Comparison of ENCODE assay signal across 9 cellular contexts in the genomic region with DNA sequence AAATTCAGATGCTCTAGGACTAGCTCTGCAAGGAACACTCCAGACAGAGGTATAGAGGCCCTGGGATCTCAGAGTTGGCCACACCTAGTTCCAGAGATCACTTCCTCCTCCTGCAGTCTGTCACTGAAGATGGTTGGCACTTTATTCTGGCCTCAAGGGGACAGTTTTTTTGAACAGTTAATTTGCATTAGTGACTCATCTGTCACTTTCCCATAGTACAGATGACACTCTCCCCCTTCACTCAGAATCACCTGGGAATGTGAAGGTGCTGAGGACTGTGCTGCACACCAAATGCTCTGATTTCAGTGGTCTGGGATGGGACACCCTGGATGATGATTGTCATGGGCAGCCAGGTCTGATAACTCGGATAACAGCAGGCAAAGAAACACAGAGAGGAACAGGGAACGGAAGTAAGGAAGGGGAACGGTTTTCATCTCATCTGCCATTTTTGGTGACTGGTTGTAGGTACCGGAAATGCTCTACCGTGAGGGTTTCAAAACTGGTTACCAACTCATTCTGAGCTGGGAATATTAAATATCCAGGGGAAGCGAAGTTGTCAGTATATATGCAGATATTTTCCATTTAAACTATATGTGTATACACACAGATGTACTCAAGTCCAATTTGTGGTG.
A peak's percentile ranks its signal among the peaks of the same experiment; 100 is the strongest.
DNase-seq lines count a peak whose midpoint lies in the region; ATAC-seq and TF ChIP-seq lines count a peak whose summit lies in the region.
"Had no signal": no experiment of that assay in that cellular context is flagged by ENCODE, and none has a peak within 500 bp of the region (broad histone marks: within the 10 kb centered on the region; RNA-seq: fewer than 3 reads in every experiment).

No MANE protein-coding gene starts in this region.

- no peaks in the 10 kb centered on the region for H3K27me3 ChIP-seq in adrenal gland

- intact Hi-C loops in adrenal gland (cut with DNase I), result no loop called here

- DNase-seq in kidney tubule cell (ENCODE audit: low spot score) (peak; percentile 29), adrenal gland (no peak), GOT3 (lab: John Stamatoyannopoulos, UW) (no peak), NCI-H526 treated with DMSO at 0.1 percent for 48 hours (lab: John Stamatoyannopoulos, UW) (no peak), GM03348 (ENCODE audit: low spot score) (no peak)
- DNase-seq: activated T-cell treated with anti-CD3 and anti-CD28 coated beads, Interleukin-2, amount 50 U/mL, for 72 hours had no signal

- TF ChIP-seq CTCF in adrenal gland (IDR thresholded peaks at IDR 0.05), result no peak

- H3K27ac ChIP-seq in adrenal gland, result no peak overlapping the region

- ATAC-seq in GM18873 (IDR thresholded peaks at IDR 0.05; ENCODE audit: low FRiP score, unreplicated experiment) (peak; percentile 97), GM21717 (IDR thresholded peaks at IDR 0.05; ENCODE audit: unreplicated experiment) (peak; percentile 93), HG03469 (IDR thresholded peaks at IDR 0.05; ENCODE audit: unreplicated experiment) (peak; percentile 99)

- H3K4me3 ChIP-seq in adrenal gland, result no peak overlapping the region

- H3K36me3 ChIP-seq in adrenal gland (replicated peaks in 1 of 2), result no peaks in the 10 kb centered on the region

- WGBS in adrenal gland, 4 donors, result 89 to 93% (median 91%) methylated on average over 6 of the region's 6 CpGs

- H3K9me3 ChIP-seq in adrenal gland (replicated peaks in 1 of 3), result no peaks in the 10 kb centered on the region

- no peak for TF ChIP-seq POLR2A in adrenal gland (IDR thresholded peaks at IDR 0.05)

- no peaks in the 10 kb centered on the region for H3K4me1 ChIP-seq in adrenal gland (replicated peaks in 1 of 2)
